22 cellular contexts compared by ENCODE assay signal in the genomic region with DNA sequence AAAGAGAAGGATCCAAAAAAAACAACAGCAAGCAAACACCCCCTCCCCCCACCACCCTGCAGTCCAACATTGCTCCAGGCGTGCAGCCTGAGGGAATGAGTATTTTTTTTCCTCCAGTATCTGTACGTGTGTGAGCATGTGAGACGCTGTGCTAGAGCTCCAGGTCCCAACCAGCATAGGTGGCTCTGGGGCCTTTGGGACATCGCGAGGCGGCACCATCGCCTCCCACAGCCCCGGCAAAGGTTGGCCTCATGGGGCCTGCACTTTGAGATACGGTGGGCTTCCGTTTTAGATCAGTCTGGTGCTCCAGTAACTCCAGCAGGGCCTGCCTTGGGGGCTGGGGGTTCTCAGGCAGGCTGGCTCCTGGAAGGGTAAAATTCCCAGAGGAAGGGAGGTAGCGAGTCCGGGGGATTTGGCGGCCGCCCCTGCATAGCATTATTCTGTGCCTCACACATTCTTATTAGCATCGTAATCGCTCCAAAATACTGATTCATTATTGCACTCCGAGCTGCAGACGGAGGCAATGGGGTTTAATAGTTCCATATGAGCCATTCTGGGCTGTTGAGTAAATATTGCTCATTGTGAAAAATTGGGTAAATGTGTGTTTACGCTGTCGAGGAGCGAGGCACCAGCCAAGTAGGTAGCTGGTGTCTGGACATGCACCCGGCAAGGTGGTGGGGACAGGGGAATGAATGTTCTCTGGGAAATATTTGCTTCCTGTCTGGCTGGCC. TPM values are rescaled to one million over a fixed set of nuclear protein-coding genes. Genes with fewer than 3 reads are reported as not detected.
A peak's percentile ranks its signal among the peaks of the same experiment; 100 is the strongest.
DNase-seq lines count a peak whose midpoint lies in the region; ATAC-seq and TF ChIP-seq lines count a peak whose summit lies in the region.
"Had no signal": no experiment of that assay in that cellular context is flagged by ENCODE, and none has a peak within 500 bp of the region (broad histone marks: within the 10 kb centered on the region; RNA-seq: fewer than 3 reads in every experiment).

No MANE protein-coding gene starts in this region.

- peak overlapping the region; percentile 28; the same call in 1 of the 2 replicates for H3K27ac ChIP-seq in VCaP
- peak overlapping the region; percentile 28 for H3K27ac ChIP-seq in layer of hippocampus (ENCODE audit: low read depth, low read length)
- H3K27ac ChIP-seq in gastroesophageal sphincter: no peak overlapping the region
- H3K27ac ChIP-seq: esophagus muscularis mucosa, right atrium auricular region, uterus had no signal

- no peak for TF ChIP-seq POLR2A in gastroesophageal sphincter (IDR thresholded peaks at IDR 0.05)

- H3K9me3 ChIP-seq in gastroesophageal sphincter: no peaks in the 10 kb centered on the region
- H3K9me3 ChIP-seq: MG63, right atrium auricular region, SK-N-SH, uterus had no signal

- H3K27me3 ChIP-seq in layer of hippocampus (ENCODE audit: control insufficient read depth, insufficient read depth, low read length) (no peaks in the 10 kb centered on the region), gastroesophageal sphincter (peaks cover 10% of the 10 kb centered on the region)
- H3K27me3 ChIP-seq: MG63, right atrium auricular region, uterus had no signal

- H3K4me1 ChIP-seq in gastroesophageal sphincter: no peaks in the 10 kb centered on the region
- H3K4me1 ChIP-seq: esophagus muscularis mucosa, right atrium auricular region, uterus had no signal

- H3K4me3 ChIP-seq in AG10803 (ENCODE audit: low read length): no peak overlapping the region
- no peak overlapping the region for H3K4me3 ChIP-seq in gastroesophageal sphincter
- H3K4me3 ChIP-seq: esophagus muscularis mucosa, MG63, right atrium auricular region, uterus had no signal

- TF ChIP-seq CTCF in AG10803 (conservative IDR thresholded peaks at IDR 0.05; ENCODE audit: low read length) (no peak), VCaP (conservative IDR thresholded peaks at IDR 0.05) (no peak), gastroesophageal sphincter (IDR thresholded peaks at IDR 0.05) (no peak)

- WGBS in gastroesophageal sphincter (ENCODE audit: low coverage in 1 of 2), 2 donors: 76 to 77% methylated on average over 6 to 9 of the region's 22 CpGs

- ATAC-seq in HG03196 (IDR thresholded peaks at IDR 0.05; ENCODE audit: unreplicated experiment) (no peak), gastroesophageal sphincter (no peak)

- no peaks in the 10 kb centered on the region for H3K36me3 ChIP-seq in gastroesophageal sphincter
- H3K36me3 ChIP-seq: esophagus muscularis mucosa, MG63, right atrium auricular region, uterus had no signal

- DNase-seq in AG10803 (ENCODE audit: low read depth): peak; percentile 37
- peak; percentile 6 for DNase-seq in HT1080 (ENCODE audit: low read depth)
- DNase-seq in epidermal melanocyte (ENCODE audit: insufficient read length, low spot score): no peak
- DNase-seq in D341Med (ENCODE audit: low spot score): no peak
- DNase-seq: activated CD4-positive, alpha-beta memory T cell treated with anti-CD3 and anti-CD28 coated beads for 36 hours; activated CD4-positive, CD25-positive, alpha-beta regulatory T cell; activated gamma-delta T cell treated with Interleukin-2 at 50 U/mL for 16 hours; activated T-cell treated with anti-CD3 and anti-CD28 coated beads for 4 hours; mesendoderm; MG63; naive B cell; NCI-H146; SK-N-SH; uterus had no signal

- no peak for TF ChIP-seq EP300 in gastroesophageal sphincter (IDR thresholded peaks at IDR 0.05)

RNA-seq across cellular contexts. Expression of gene CUX2, which starts 29.5 kb away (rescaled TPM):
- total RNA-seq in HT1080 (2014; rRNA removed; shearing (Covaris generic)): not detected in 2 replicates
- not detected in 2 replicates for polyA plus RNA-seq in HT1080 (2015; cell fraction: cytosol; rRNA removed)
- not detected in 2 replicates for polyA plus RNA-seq in HT1080 (2015; cell fraction: nucleus; rRNA removed)
- total RNA-seq in gastroesophageal sphincter: not detected
- total RNA-seq: glomerular endothelial cell, osteoblast, right atrium auricular region had no signal

Comparison
In these comparisons a context has a peak if more than half of its experiments do, and no peak if none do; other contexts are left out.
1. DNase-seq: peak in AG10803 (single experiment) and HT1080 (single experiment); none in epidermal melanocyte (single experiment) and D341Med (single experiment).
2. H3K27ac ChIP-seq: peak in VCaP (single experiment) and layer of hippocampus (single experiment); none in gastroesophageal sphincter (0 of 4).